Comparison of ENCODE assay signal across 8 cellular contexts in genomic region chr14:96592591-96593388, GRCh38.
DNase-seq lines count a peak whose midpoint lies in the region; ATAC-seq lines count a peak whose summit lies in the region.

No MANE protein-coding gene starts in this region.

- H3K4me3 ChIP-seq in CD4-positive, CD25-positive, alpha-beta regulatory T cell (ENCODE audit: low read depth, low read length) = peak overlapping the region; percentile 61
- peak overlapping the region; percentile 45 for H3K4me3 ChIP-seq in skeletal muscle cell (ENCODE audit: low read depth, low read length)

- H3K36me3 Mint-ChIP-seq in CD4-positive, CD25-positive, alpha-beta regulatory T cell = no peaks in the 10 kb centered on the region

- DNase-seq in CD4-positive, CD25-positive, alpha-beta regulatory T cell = peak; percentile 49 to 65 (median 53)
- DNase-seq in OCI-M1 (lab: John Stamatoyannopoulos, UW) (peak; percentile 15), cardiac septum (ENCODE audit: low spot score) (peak; percentile 73), skeletal muscle cell (ENCODE audit: low read depth) (no peak), D341Med (ENCODE audit: low spot score) (no peak), DMS79 treated with DMSO at 0.1 percent for 48 hours (lab: John Stamatoyannopoulos, UW) (no peak)
- DNase-seq in activated naive CD4-positive, alpha-beta T cell treated with anti-CD3 and anti-CD28 coated beads, Interleukin-2, amount 50 U/mL, for 16 hours = peak; percentile 68

- H3K27me3 ChIP-seq in CD4-positive, CD25-positive, alpha-beta regulatory T cell (ENCODE audit: control insufficient read depth, insufficient read depth, low read length) = no peaks in the 10 kb centered on the region

- H3K9me3 ChIP-seq in CD4-positive, CD25-positive, alpha-beta regulatory T cell (ENCODE audit: control insufficient read depth in 2 of 2, low read length in 2 of 2) = no peaks in the 10 kb centered on the region

- peak; percentile 73 to 80 for ATAC-seq in CD4-positive, CD25-positive, alpha-beta regulatory T cell (ENCODE audit: low read depth in 2 of 2)
- peak; percentile 84 for ATAC-seq in GM21825 (IDR thresholded peaks at IDR 0.05; ENCODE audit: unreplicated experiment)

- H3K27ac ChIP-seq in CD4-positive, CD25-positive, alpha-beta regulatory T cell (ENCODE audit: insufficient read depth, low read length, poor library complexity, severe bottlenecking) = no peak overlapping the region

- peak overlapping the region; percentile 67 to 85 (median 80) for H3K4me3 Mint-ChIP-seq in CD4-positive, CD25-positive, alpha-beta regulatory T cell

- H3K4me1 ChIP-seq in CD4-positive, CD25-positive, alpha-beta regulatory T cell (ENCODE audit: control insufficient read depth, insufficient read depth, low read length, poor library complexity, severe bottlenecking) = peaks cover 14% of the 10 kb centered on the region

- no peaks in the 10 kb centered on the region for H3K36me3 ChIP-seq in CD4-positive, CD25-positive, alpha-beta regulatory T cell (ENCODE audit: control insufficient read depth, insufficient read depth, low read length)

- peaks cover 18% of the 10 kb centered on the region for H3K27me3 Mint-ChIP-seq in CD4-positive, CD25-positive, alpha-beta regulatory T cell

- peak overlapping the region in 2 of 3 donors; percentile 48 to 65 for H3K27ac Mint-ChIP-seq in CD4-positive, CD25-positive, alpha-beta regulatory T cell

- no peaks in the 10 kb centered on the region for H3K9me3 Mint-ChIP-seq in CD4-positive, CD25-positive, alpha-beta regulatory T cell

- intact Hi-C loops in cardiac septum (cut with DNase I) = no loop called here

- H3K4me1 Mint-ChIP-seq in CD4-positive, CD25-positive, alpha-beta regulatory T cell = peaks cover 0 to 19% (median 4%) of the 10 kb centered on the region in 4 donors

Comparison
In these comparisons a context has a peak if more than half of its experiments do, and no peak if none do; other contexts are left out.
1. DNase-seq: peak in CD4-positive, CD25-positive, alpha-beta regulatory T cell (3 of 3), OCI-M1 (single experiment), activated naive CD4-positive, alpha-beta T cell treated with anti-CD3 and anti-CD28 coated beads, Interleukin-2, amount 50 U/mL, for 16 hours (single experiment) and cardiac septum (single experiment); none in skeletal muscle cell (single experiment), D341Med (single experiment) and DMS79 treated with DMSO at 0.1 percent for 48 hours (single experiment).